In the genomic region with DNA sequence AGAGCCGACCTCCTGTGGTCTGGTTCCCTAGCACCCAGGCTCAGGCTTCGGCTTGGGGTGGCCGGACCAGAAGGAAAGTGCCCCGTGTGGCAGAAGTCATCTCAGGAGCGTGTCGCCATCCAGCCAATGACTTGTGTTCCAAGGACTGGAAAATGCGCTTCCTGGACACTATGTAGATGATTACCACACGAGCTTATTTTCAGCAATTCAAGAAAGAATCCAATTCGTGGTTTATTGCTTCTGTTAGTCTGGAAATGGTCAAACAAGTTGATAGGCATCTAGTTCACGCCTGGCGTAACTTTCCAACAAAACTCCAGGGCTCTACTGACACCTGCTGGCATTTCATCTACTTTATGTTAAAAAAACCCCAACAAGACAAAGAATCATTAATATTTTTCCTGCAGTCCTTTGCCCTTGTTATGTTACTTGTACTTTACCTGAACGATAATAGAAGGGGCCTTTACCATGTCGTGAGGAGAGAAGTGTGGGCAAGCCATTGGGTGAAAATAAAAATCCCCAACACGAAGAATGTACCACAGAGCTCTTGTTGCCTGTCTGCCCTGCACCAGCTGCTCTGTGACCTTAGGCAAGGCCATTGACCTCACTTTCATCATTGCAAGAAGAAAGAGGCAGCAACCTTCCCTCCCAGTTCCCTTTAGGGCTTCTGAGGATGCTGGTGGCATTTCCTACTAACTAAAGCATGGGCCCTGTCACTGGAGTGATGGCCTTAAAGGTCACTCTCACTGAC, we compare ENCODE assay signal across 9 cellular contexts.
DNase-seq lines count a peak whose midpoint lies in the region; ATAC-seq, FAIRE-seq and TF ChIP-seq lines count a peak whose summit lies in the region.
"Had no signal": no experiment of that assay in that cellular context is flagged by ENCODE, and none has a peak within 500 bp of the region (broad histone marks: within the 10 kb centered on the region; RNA-seq: fewer than 3 reads in every experiment).

No MANE protein-coding gene starts in this region.

- TF ChIP-seq POLR2A in A549 (IDR thresholded peaks at IDR 0.05; ENCODE audit: low read length): no peak

- no peak overlapping the region for H3K27ac Mint-ChIP-seq in mesothelial cell of epicardium

- 38% methylated on average over 14 of the region's 14 CpGs for WGBS in A549 (ENCODE audit: missing lambda C conversion rate)

- POLR2A ChIA-PET in A549 (lab: Yijun Ruan, JAX): interaction anchor here (0.7 kb wide), 1 partner anchor 262 kb away, joined by 3 read pairs; no protein-coding TSS in a partner anchor

- ATAC-seq in A549 (peak; percentile 87 to 93), GM18858 (IDR thresholded peaks at IDR 0.05; ENCODE audit: unreplicated experiment) (no peak), GM18502 (IDR thresholded peaks at IDR 0.05; ENCODE audit: poor library complexity, unreplicated experiment) (no peak)

- H3K4me1 Mint-ChIP-seq in mesothelial cell of epicardium: peaks cover 26% of the 10 kb centered on the region

- H3K4me3 Mint-ChIP-seq in mesothelial cell of epicardium: no peak overlapping the region

- no peak for TF ChIP-seq EP300 in A549 (IDR thresholded peaks at IDR 0.05)

- peak overlapping the region; percentile 40 for H3K4me2 ChIP-seq in A549

- H3K9me3 Mint-ChIP-seq in mesothelial cell of epicardium: no peaks in the 10 kb centered on the region

- FAIRE-seq in A549 (lab: Jason Lieb, UNC): peak; percentile 92
- FAIRE-seq: colon had no signal

- no peaks in the 10 kb centered on the region for H3K9me3 ChIP-seq in A549

- CTCF ChIA-PET in A549 (lab: Yijun Ruan, JAX): interaction anchor here (0.6 to 5.5 kb wide), 91 partner anchors 9 to 655 kb away, joined by 3 to 71 read pairs (median 5); a partner anchor contains a TSS

- no peaks in the 10 kb centered on the region for H3K27me3 Mint-ChIP-seq in mesothelial cell of epicardium (ENCODE audit: low read depth)

- peaks cover 2% of the 10 kb centered on the region for H3K36me3 Mint-ChIP-seq in mesothelial cell of epicardium

- H3K4me3 ChIP-seq in A549: no peak overlapping the region

- H3K4me1 ChIP-seq in A549: peaks cover 8% of the 10 kb centered on the region; the same call in 2 of the 3 replicates

- peak; percentile 99 for TF ChIP-seq CTCF in A549 (IDR thresholded peaks at IDR 0.05)
- TF ChIP-seq CTCF in mesothelial cell of epicardium (IDR thresholded peaks at IDR 0.05; ENCODE audit: unreplicated experiment): peak; percentile 51

- peak; percentile 92 to 98 for TF ChIP-seq RAD21 in A549 (conservative IDR thresholded peaks at IDR 0.05 in 1 of 2, IDR thresholded peaks at IDR 0.05 in 1 of 2)

- H3K27ac ChIP-seq in A549: peak overlapping the region; percentile 31 to 53; a peak in 4 of 6 replicates

- DNase-seq in A549 (ENCODE audit: low read depth in 1 of 2, low spot score in 1 of 2): peak; percentile 60 to 77
- peak; percentile 18 for DNase-seq in GOT3 (lab: John Stamatoyannopoulos, UW)
- DNase-seq in NCI-H748 treated with DMSO at 0.1 percent for 48 hours (lab: John Stamatoyannopoulos, UW): peak; percentile 67
- peak; percentile 62 for DNase-seq in ecto neural progenitor cell (ENCODE audit: low spot score)
- no peak for DNase-seq in mesothelial cell of epicardium (ENCODE audit: low spot score in 2 of 2, unreplicated experiment in 2 of 2)
- no peak for DNase-seq in middle frontal gyrus (ENCODE audit: extremely low spot score, low spot score)

TF ChIP-seq in A549, 52 proteins besides CTCF, POLR2A, EP300 and RAD21 (continues in another document):
- TF ChIP-seq HOXB13 (CRISPR knock-in tag; IDR thresholded peaks at IDR 0.05; ENCODE audit: low read depth) (no peak), GATA3 (IDR thresholded peaks at IDR 0.05; ENCODE audit: borderline replicate concordance) (peak; percentile 36; the same call in 1 of the 2 replicates), SREBF2 (IDR thresholded peaks at IDR 0.05) (no peak), SMC3 (IDR thresholded peaks at IDR 0.05) (peak; percentile 98), ZC3H11A (IDR thresholded peaks at IDR 0.05) (no peak), ZFP36 (IDR thresholded peaks at IDR 0.05; ENCODE audit: borderline replicate concordance, partially characterized antibody) (no peak), BHLHE40 (IDR thresholded peaks at IDR 0.05; ENCODE audit: low read depth, low read length) (no peak), POLR2AphosphoS2 (conservative IDR thresholded peaks at IDR 0.05; ENCODE audit: low read length) (no peak), NR3C1 (IDR thresholded peaks at IDR 0.05) (no peak), EHF (CRISPR knock-in tag; IDR thresholded peaks at IDR 0.05) (no peak), CHD2 (IDR thresholded peaks at IDR 0.05; ENCODE audit: low read length, partially characterized antibody) (no peak), PHF8 (IDR thresholded peaks at IDR 0.05; ENCODE audit: borderline replicate concordance, low read depth) (no peak), RNF2 (IDR thresholded peaks at IDR 0.05; ENCODE audit: borderline replicate concordance, low read depth) (no peak), TP53 (CRISPR knock-in tag; IDR thresholded peaks at IDR 0.05) (no peak), MAZ (IDR thresholded peaks at IDR 0.05; ENCODE audit: borderline replicate concordance, low read depth, low read length) (no peak), KDM1A (IDR thresholded peaks at IDR 0.05; ENCODE audit: low read depth) (no peak)
- TF ChIP-seq, protein P1, sequence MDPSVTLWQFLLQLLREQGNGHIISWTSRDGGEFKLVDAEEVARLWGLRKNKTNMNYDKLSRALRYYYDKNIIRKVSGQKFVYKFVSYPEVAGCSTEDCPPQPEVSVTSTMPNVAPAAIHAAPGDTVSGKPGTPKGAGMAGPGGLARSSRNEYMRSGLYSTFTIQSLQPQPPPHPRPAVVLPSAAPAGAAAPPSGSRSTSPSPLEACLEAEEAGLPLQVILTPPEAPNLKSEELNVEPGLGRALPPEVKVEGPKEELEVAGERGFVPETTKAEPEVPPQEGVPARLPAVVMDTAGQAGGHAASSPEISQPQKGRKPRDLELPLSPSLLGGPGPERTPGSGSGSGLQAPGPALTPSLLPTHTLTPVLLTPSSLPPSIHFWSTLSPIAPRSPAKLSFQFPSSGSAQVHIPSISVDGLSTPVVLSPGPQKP (IDR thresholded peaks at IDR 0.05; ENCODE audit: low read depth, low read length): no peak
- TF ChIP-seq, protein P2, sequence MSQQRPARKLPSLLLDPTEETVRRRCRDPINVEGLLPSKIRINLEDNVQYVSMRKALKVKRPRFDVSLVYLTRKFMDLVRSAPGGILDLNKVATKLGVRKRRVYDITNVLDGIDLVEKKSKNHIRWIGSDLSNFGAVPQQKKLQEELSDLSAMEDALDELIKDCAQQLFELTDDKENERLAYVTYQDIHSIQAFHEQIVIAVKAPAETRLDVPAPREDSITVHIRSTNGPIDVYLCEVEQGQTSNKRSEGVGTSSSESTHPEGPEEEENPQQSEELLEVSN (IDR thresholded peaks at IDR 0.05; ENCODE audit: borderline replicate concordance, low read depth): no peak
- TF ChIP-seq, protein P3, sequence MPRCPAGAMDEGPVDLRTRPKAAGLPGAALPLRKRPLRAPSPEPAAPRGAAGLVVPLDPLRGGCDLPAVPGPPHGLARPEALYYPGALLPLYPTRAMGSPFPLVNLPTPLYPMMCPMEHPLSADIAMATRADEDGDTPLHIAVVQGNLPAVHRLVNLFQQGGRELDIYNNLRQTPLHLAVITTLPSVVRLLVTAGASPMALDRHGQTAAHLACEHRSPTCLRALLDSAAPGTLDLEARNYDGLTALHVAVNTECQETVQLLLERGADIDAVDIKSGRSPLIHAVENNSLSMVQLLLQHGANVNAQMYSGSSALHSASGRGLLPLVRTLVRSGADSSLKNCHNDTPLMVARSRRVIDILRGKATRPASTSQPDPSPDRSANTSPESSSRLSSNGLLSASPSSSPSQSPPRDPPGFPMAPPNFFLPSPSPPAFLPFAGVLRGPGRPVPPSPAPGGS (IDR thresholded peaks at IDR 0.05): no peak
- TF ChIP-seq, protein P4, sequence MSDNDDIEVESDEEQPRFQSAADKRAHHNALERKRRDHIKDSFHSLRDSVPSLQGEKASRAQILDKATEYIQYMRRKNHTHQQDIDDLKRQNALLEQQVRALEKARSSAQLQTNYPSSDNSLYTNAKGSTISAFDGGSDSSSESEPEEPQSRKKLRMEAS (IDR thresholded peaks at IDR 0.05): 0 out of 2 replicates have a peak, but pooled peaks have one; percentile 10
- TF ChIP-seq, protein P5, sequence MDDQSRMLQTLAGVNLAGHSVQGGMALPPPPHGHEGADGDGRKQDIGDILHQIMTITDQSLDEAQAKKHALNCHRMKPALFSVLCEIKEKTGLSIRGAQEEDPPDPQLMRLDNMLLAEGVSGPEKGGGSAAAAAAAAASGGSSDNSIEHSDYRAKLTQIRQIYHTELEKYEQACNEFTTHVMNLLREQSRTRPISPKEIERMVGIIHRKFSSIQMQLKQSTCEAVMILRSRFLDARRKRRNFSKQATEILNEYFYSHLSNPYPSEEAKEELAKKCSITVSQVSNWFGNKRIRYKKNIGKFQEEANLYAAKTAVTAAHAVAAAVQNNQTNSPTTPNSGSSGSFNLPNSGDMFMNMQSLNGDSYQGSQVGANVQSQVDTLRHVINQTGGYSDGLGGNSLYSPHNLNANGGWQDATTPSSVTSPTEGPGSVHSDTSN (IDR thresholded peaks at IDR 0.05): no peak
- TF ChIP-seq, protein P6, sequence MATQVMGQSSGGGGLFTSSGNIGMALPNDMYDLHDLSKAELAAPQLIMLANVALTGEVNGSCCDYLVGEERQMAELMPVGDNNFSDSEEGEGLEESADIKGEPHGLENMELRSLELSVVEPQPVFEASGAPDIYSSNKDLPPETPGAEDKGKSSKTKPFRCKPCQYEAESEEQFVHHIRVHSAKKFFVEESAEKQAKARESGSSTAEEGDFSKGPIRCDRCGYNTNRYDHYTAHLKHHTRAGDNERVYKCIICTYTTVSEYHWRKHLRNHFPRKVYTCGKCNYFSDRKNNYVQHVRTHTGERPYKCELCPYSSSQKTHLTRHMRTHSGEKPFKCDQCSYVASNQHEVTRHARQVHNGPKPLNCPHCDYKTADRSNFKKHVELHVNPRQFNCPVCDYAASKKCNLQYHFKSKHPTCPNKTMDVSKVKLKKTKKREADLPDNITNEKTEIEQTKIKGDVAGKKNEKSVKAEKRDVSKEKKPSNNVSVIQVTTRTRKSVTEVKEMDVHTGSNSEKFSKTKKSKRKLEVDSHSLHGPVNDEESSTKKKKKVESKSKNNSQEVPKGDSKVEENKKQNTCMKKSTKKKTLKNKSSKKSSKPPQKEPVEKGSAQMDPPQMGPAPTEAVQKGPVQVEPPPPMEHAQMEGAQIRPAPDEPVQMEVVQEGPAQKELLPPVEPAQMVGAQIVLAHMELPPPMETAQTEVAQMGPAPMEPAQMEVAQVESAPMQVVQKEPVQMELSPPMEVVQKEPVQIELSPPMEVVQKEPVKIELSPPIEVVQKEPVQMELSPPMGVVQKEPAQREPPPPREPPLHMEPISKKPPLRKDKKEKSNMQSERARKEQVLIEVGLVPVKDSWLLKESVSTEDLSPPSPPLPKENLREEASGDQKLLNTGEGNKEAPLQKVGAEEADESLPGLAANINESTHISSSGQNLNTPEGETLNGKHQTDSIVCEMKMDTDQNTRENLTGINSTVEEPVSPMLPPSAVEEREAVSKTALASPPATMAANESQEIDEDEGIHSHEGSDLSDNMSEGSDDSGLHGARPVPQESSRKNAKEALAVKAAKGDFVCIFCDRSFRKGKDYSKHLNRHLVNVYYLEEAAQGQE (IDR thresholded peaks at IDR 0.05): no peak

Comparison
In these comparisons a context has a peak if more than half of its experiments do, and no peak if none do; other contexts are left out.
1. ATAC-seq: peak in A549 (2 of 2); none in GM18858 (single experiment) and GM18502 (single experiment).
2. DNase-seq: peak in A549 (2 of 2), GOT3 (single experiment), NCI-H748 treated with DMSO at 0.1 percent for 48 hours (single experiment) and ecto neural progenitor cell (single experiment); none in mesothelial cell of epicardium (0 of 2) and middle frontal gyrus (single experiment).